In genomic region chr17:17236295-17237025, GRCh38 we compare ENCODE assay signal across 8 cellular contexts. TPM values are rescaled to one million over a fixed set of nuclear protein-coding genes. Genes with fewer than 3 reads are reported as not detected.
DNase-seq lines count a peak whose midpoint lies in the region; ATAC-seq and TF ChIP-seq lines count a peak whose summit lies in the region.

No MANE protein-coding gene starts in this region.

- peak; percentile 49 for DNase-seq in EH (ENCODE audit: low read depth)
- no peak for DNase-seq in HCT116 (ENCODE audit: low read depth, low spot score)
- peak; percentile 75 for DNase-seq in NCI-H748 (lab: John Stamatoyannopoulos, UW; ENCODE audit: unreplicated experiment)
- DNase-seq in MCF 10A (ENCODE audit: unreplicated experiment): peak; percentile 17
- peak; percentile 59 for DNase-seq in kidney tubule cell (ENCODE audit: low spot score)
- no peak for DNase-seq in stimulated activated naive CD8-positive, alpha-beta T cell treated with anti-CD3 and anti-CD28 coated beads, Interleukin-15, amount 100 ng/mL, for 72 hours
- no peak for DNase-seq in SKM-1 treated with dmso at 0.1 percent for 144 hours (lab: John Stamatoyannopoulos, UW; ENCODE audit: unreplicated experiment)

- peaks cover 31% of the 10 kb centered on the region for H3K36me3 Mint-ChIP-seq in MCF 10A (ENCODE audit: insufficient read depth, unreplicated experiment)

- no peak for TF ChIP-seq POLR2A in HCT116 (IDR thresholded peaks at IDR 0.05; ENCODE audit: borderline replicate concordance, extremely low read depth, insufficient read depth, insufficient read length)

- TF ChIP-seq CTCF in HCT116 (IDR thresholded peaks at IDR 0.05 in 2 of 3, conservative IDR thresholded peaks at IDR 0.05 in 1 of 3; ENCODE audit: borderline replicate concordance in 1 of 3, insufficient read depth in 1 of 3, low read depth in 2 of 3, low read length in 2 of 3) (no peak), MCF 10A (IDR thresholded peaks at IDR 0.05; ENCODE audit: unreplicated experiment) (no peak)

- H3K9ac ChIP-seq in HCT116 (ENCODE audit: low read length): peak overlapping the region; percentile 92

- intact Hi-C loops in HCT116 (cut with micrococcal nuclease) (no loop called here), MCF 10A (cut with micrococcal nuclease) (no loop called here)

- RAD21 ChIA-PET in HCT116 (lab: Charles Lee; ENCODE audit: low non-redundant PET in 1 of 2, low total read pairs in 2 of 2, uncharacterized antibody in 2 of 2, unreplicated experiment in 2 of 2): no interaction called here

- H3K27me3 Mint-ChIP-seq in MCF 10A (ENCODE audit: insufficient read depth, unreplicated experiment): no peaks in the 10 kb centered on the region
- H3K27me3 Mint-ChIP-seq in stimulated activated naive CD8-positive, alpha-beta T cell treated with anti-CD3 and anti-CD28 coated beads, Interleukin-15, amount 100 ng/mL, for 72 hours: no peaks in the 10 kb centered on the region

- 0 out of 4 replicates have a peak, but pooled peaks cover 0 to under 1% of the 10 kb centered on the region in 2 experiments for H3K36me3 ChIP-seq in HCT116 (ENCODE audit: control insufficient read depth in 1 of 2, insufficient read depth in 2 of 2, low read length in 2 of 2)

- H3K4me3 Mint-ChIP-seq in MCF 10A (ENCODE audit: unreplicated experiment): peak overlapping the region; percentile 82
- peak overlapping the region; percentile 86 to 94 for H3K4me3 Mint-ChIP-seq in stimulated activated naive CD8-positive, alpha-beta T cell treated with anti-CD3 and anti-CD28 coated beads, Interleukin-15, amount 100 ng/mL, for 72 hours

- no peak for TF ChIP-seq RAD21 in HCT116 (IDR thresholded peaks at IDR 0.05; ENCODE audit: low read depth)

- peak overlapping the region; percentile 100 for H3K4me2 ChIP-seq in HCT116 (ENCODE audit: low read length)

- H2AFZ ChIP-seq in HCT116 (ENCODE audit: low read depth, low read length, poor library complexity, severe bottlenecking): no peak overlapping the region

- H3K79me2 ChIP-seq in HCT116 (ENCODE audit: insufficient read depth, low read length): peaks cover 28% of the 10 kb centered on the region

- ATAC-seq in HCT116: peak; percentile 29
- ATAC-seq in stimulated activated naive CD8-positive, alpha-beta T cell treated with anti-CD3 and anti-CD28 coated beads, Interleukin-15, amount 100 ng/mL, for 72 hours: peak; percentile 27
- ATAC-seq in GM18861 (IDR thresholded peaks at IDR 0.05; ENCODE audit: unreplicated experiment): no peak

- peak overlapping the region; percentile 89; the same call in 1 of the 2 replicates for H3K27ac ChIP-seq in HCT116 (ENCODE audit: low read depth, low read length)

- H3K4me1 Mint-ChIP-seq in MCF 10A (ENCODE audit: insufficient read depth, unreplicated experiment): peaks cover 13% of the 10 kb centered on the region
- peaks cover 52% of the 10 kb centered on the region for H3K4me1 Mint-ChIP-seq in stimulated activated naive CD8-positive, alpha-beta T cell treated with anti-CD3 and anti-CD28 coated beads, Interleukin-15, amount 100 ng/mL, for 72 hours

- peak overlapping the region; percentile 95 to 96 for H3K4me3 ChIP-seq in HCT116 (replicated peaks in 1 of 2; ENCODE audit: low read depth in 1 of 2, low read length in 2 of 2)

- peak overlapping the region; percentile 100 for H3K27ac Mint-ChIP-seq in MCF 10A (ENCODE audit: low read depth, unreplicated experiment)
- H3K27ac Mint-ChIP-seq in stimulated activated naive CD8-positive, alpha-beta T cell treated with anti-CD3 and anti-CD28 coated beads, Interleukin-15, amount 100 ng/mL, for 72 hours: peak overlapping the region; percentile 100

- H3K9me2 ChIP-seq in HCT116 (ENCODE audit: insufficient read depth): no peaks in the 10 kb centered on the region

- BruUV-seq in HCT116 (replicated peaks; lab: Mats Ljungman, UMichigan) (TSS peak; percentile 82), MCF 10A (replicated peaks; lab: Mats Ljungman, UMichigan) (TSS peak; percentile 71)

- H3K9me3 ChIP-seq in HCT116 (ENCODE audit: control insufficient read depth in 1 of 2, insufficient read depth in 1 of 2, low read depth in 1 of 2, low read length in 2 of 2): no peaks in the 10 kb centered on the region

- H3K27me3 ChIP-seq in HCT116 (ENCODE audit: insufficient read depth, low read length): no peaks in the 10 kb centered on the region

- H3K4me1 ChIP-seq in HCT116 (ENCODE audit: control insufficient read depth in 1 of 2, insufficient read depth in 2 of 2, low read length in 2 of 2): peaks cover 8 to 21% of the 10 kb centered on the region in 2 experiments

- POLR2A ChIA-PET in HCT116 (lab: Charles Lee) (no interaction called here), MCF 10A (lab: Yijun Ruan, JAX) (interaction anchor here (0.6 to 4.2 kb wide), 19 partner anchors 10 to 268 kb away, joined by 3 to 19 read pairs (median 3); partner anchors contain the start of genes COPS3 and PLD6)

- no peaks in the 10 kb centered on the region for H4K20me1 ChIP-seq in HCT116 (ENCODE audit: insufficient read depth)

- CTCF ChIA-PET in HCT116 (lab: Charles Lee) (interaction anchor here (1.0 kb wide), 1 partner anchor 33 kb away, joined by 3 read pairs; no protein-coding TSS in a partner anchor), MCF 10A (lab: Yijun Ruan, JAX) (interaction anchor here (0.6 to 1.2 kb wide), 4 partner anchors 24 to 237 kb away, joined by 3 read pairs; no protein-coding TSS in a partner anchor)

- no peaks in the 10 kb centered on the region for H3K9me3 Mint-ChIP-seq in MCF 10A (ENCODE audit: unreplicated experiment)
- no peaks in the 10 kb centered on the region for H3K9me3 Mint-ChIP-seq in stimulated activated naive CD8-positive, alpha-beta T cell treated with anti-CD3 and anti-CD28 coated beads, Interleukin-15, amount 100 ng/mL, for 72 hours

TF ChIP-seq in HCT116, 20 proteins besides CTCF, POLR2A, EP300 and RAD21:
- TF ChIP-seq ZFX (IDR thresholded peaks at IDR 0.05): no peak
- TF ChIP-seq EGR1 (IDR thresholded peaks at IDR 0.05; ENCODE audit: low read depth): no peak
- no peak for TF ChIP-seq SIN3A (IDR thresholded peaks at IDR 0.05; ENCODE audit: low read depth)
- TF ChIP-seq JUND (IDR thresholded peaks at IDR 0.05): no peak
- no peak for TF ChIP-seq FOSL1 (IDR thresholded peaks at IDR 0.05; ENCODE audit: low read depth)
- TF ChIP-seq CEBPB (IDR thresholded peaks at IDR 0.05; ENCODE audit: low read depth): no peak
- no peak for TF ChIP-seq YY1 (IDR thresholded peaks at IDR 0.05; ENCODE audit: extremely low read depth, insufficient replicate concordance, low read depth, low read length)
TF ChIP-seq in HCT116: peak in this region for 0.

RNA-seq across cellular contexts. Expression of gene FLCN, which starts 0.5 kb away (rescaled TPM):
- total RNA-seq in HCT116 (2021; ENCODE audit: unreplicated experiment): 23.7 TPM
- 14.2 and 15.2 TPM in 2 replicates for polyA plus RNA-seq in HCT116 (2012)
- total RNA-seq in MCF 10A (2022): 25.6 and 49.7 TPM in 2 replicates

RNA-seq across cellular contexts. Expression of gene PLD6, which starts 30.3 kb away (rescaled TPM):
- 15.6 TPM for total RNA-seq in HCT116 (2021; ENCODE audit: unreplicated experiment)
- 10.1 TPM in 2 replicates for polyA plus RNA-seq in HCT116 (2012)
- total RNA-seq in MCF 10A (2022): 5.5 and 9.2 TPM in 2 replicates

RNA-seq across cellular contexts. Expression of gene COPS3, which starts 44.6 kb away (rescaled TPM):
- 99.0 TPM for total RNA-seq in HCT116 (2021; ENCODE audit: unreplicated experiment)
- polyA plus RNA-seq in HCT116 (2012): 60.1 and 77.7 TPM in 2 replicates
- 67.0 and 91.8 TPM in 2 replicates for total RNA-seq in MCF 10A (2022)

Comparison
In these comparisons a context has a peak if more than half of its experiments do, and no peak if none do; other contexts are left out.
1. DNase-seq: peak in EH (single experiment), NCI-H748 (single experiment), MCF 10A (single experiment) and kidney tubule cell (single experiment); none in HCT116 (single experiment), stimulated activated naive CD8-positive, alpha-beta T cell treated with anti-CD3 and anti-CD28 coated beads, Interleukin-15, amount 100 ng/mL, for 72 hours (0 of 2) and SKM-1 treated with dmso at 0.1 percent for 144 hours (single experiment).